8 cellular contexts compared by ENCODE assay signal in the genomic region with DNA sequence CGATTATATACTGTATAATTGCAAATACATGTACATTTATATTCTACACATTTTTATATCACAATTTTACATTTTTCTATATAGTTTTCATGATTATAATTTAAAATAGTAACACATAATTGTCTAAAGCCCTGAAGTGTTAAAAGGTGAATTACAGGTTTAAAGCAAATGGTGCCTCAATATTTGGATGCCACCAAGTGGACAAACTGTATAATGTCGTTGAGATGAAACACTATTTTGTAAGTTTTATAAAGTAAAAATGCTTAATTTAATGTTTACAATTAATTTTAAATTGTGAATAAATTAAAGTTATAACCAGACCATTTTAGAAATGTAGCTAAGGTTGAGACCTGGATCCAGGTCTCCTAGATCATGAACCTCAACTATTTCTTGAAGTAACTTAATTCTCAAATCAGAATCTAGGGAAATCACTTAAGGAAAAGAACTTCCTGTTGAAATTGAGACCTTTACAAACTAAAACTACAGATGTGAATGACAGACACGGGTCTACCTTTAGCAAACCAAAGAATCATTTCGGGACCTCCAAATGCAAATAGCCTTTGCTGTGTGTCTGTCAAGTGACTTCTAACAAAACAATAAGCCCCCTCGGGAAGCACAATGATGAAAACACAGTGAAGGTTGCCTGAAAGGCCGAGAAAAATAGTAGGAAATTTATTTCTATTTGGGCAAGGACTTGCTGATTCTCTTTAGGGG. TPM values are rescaled to one million over a fixed set of nuclear protein-coding genes. Genes with fewer than 3 reads are reported as not detected.
DNase-seq lines count a peak whose midpoint lies in the region; ATAC-seq, FAIRE-seq and TF ChIP-seq lines count a peak whose summit lies in the region.

No MANE protein-coding gene starts in this region.

- H3K4me3 ChIP-seq in SK-N-SH (ENCODE audit: low read depth in 2 of 2, low read length in 1 of 2) (no peak overlapping the region; a peak in 1 of 4 replicates), testis (no peak overlapping the region)

- H3K4me2 ChIP-seq in SK-N-SH, result peak overlapping the region; percentile 53

- peak; percentile 30 for TF ChIP-seq CTCF in GM13976 (IDR thresholded peaks at IDR 0.05; ENCODE audit: borderline replicate concordance, control extremely low read depth, extremely low read depth, insufficient read depth, missing control alignments)
- TF ChIP-seq CTCF in SK-N-SH (IDR thresholded peaks at IDR 0.05), result peak; percentile 64
- peak; percentile 74 for TF ChIP-seq CTCF in glutamatergic neuron (IDR thresholded peaks at IDR 0.05; ENCODE audit: partially characterized antibody, unreplicated experiment)
- peak; percentile 41 to 58 (median 47) for TF ChIP-seq CTCF in testis (IDR thresholded peaks at IDR 0.05)

- TF ChIP-seq POLR2A in testis (IDR thresholded peaks at IDR 0.05), result no peak

- POLR2A ChIA-PET in SK-N-SH (lab: Yijun Ruan, JAX), result interaction anchor here (0.6 kb wide), 1 partner anchor 13 kb away, joined by 3 read pairs; no protein-coding TSS in a partner anchor

- no peaks in the 10 kb centered on the region for H3K79me2 ChIP-seq in SK-N-SH (ENCODE audit: insufficient read depth)

- peaks cover under 1% of the 10 kb centered on the region for H3K9me3 Mint-ChIP-seq in glutamatergic neuron (ENCODE audit: unreplicated experiment)

- no peaks in the 10 kb centered on the region for H3K9me2 ChIP-seq in SK-N-SH

- ATAC-seq in GM21529 (IDR thresholded peaks at IDR 0.05; ENCODE audit: unreplicated experiment), result no peak

- peak overlapping the region; percentile 73 for H2AFZ ChIP-seq in SK-N-SH (ENCODE audit: low read depth)

- H3K4me1 Mint-ChIP-seq in glutamatergic neuron (ENCODE audit: low read depth, unreplicated experiment), result peaks cover 2% of the 10 kb centered on the region

- 32% methylated on average over 6 of the region's 6 CpGs for WGBS in SK-N-SH (ENCODE audit: low lambda C conversion rate)
- 10 to 20% methylated on average over 6 of the region's 6 CpGs for WGBS in testis, 2 donors

- DNase-seq in GM13976 (ENCODE audit: low spot score) (peak; percentile 28), SK-N-SH (peak; percentile 22), glutamatergic neuron (no peak), testis (no peak), C1 segment of cervical spinal cord (lab: John Stamatoyannopoulos, UW) (no peak)
- no peak for DNase-seq in stimulated activated CD4-positive, alpha-beta T cell treated with anti-CD3 and anti-CD28 coated beads, Interleukin-12 subunit alpha, Interleukin-12 subunit beta, amount 100 ng/mL, for 4 hours

- intact Hi-C loops in testis (cut with DNase I; ENCODE audit: low total_unique reads), result no loop called here

- peak; percentile 75 for TF ChIP-seq RAD21 in SK-N-SH (IDR thresholded peaks at IDR 0.05; ENCODE audit: low read length)

- no peak overlapping the region for H3K27ac Mint-ChIP-seq in glutamatergic neuron (ENCODE audit: unreplicated experiment)

- H3K27me3 ChIP-seq in SK-N-SH (ENCODE audit: insufficient read depth), result no peaks in the 10 kb centered on the region
- H3K27me3 ChIP-seq in testis, result no peaks in the 10 kb centered on the region

- H3K4me3 Mint-ChIP-seq in glutamatergic neuron (ENCODE audit: unreplicated experiment), result no peak overlapping the region

- H3K9me3 ChIP-seq in SK-N-SH, result no peaks in the 10 kb centered on the region
- H3K9me3 ChIP-seq in testis, result no peaks in the 10 kb centered on the region

- no peaks in the 10 kb centered on the region for H3K27me3 Mint-ChIP-seq in glutamatergic neuron (ENCODE audit: unreplicated experiment)

- H3K27ac ChIP-seq in SK-N-SH (ENCODE audit: low read depth in 2 of 2, low read length in 1 of 2), result peak overlapping the region in 1 of 2 experiments; percentile 25; a peak in 1 of 4 replicates
- peak overlapping the region; percentile 36 to 75 for H3K27ac ChIP-seq in testis

- in situ Hi-C loops in GM13976 (cut with MboI; ENCODE audit: low sequenced_read_pairs, unreplicated experiment), result no loop called here

- H3K36me3 ChIP-seq in SK-N-SH (replicated peaks in 1 of 2; ENCODE audit: control insufficient read depth in 1 of 2, insufficient read depth in 2 of 2, low read length in 1 of 2) (no peaks in the 10 kb centered on the region), testis (ENCODE audit: low read depth, missing control alignments) (no peaks in the 10 kb centered on the region)

- H3F3A ChIP-seq in SK-N-SH (replicated peaks; ENCODE audit: insufficient read depth), result no peaks in the 10 kb centered on the region

- TF ChIP-seq EP300 in SK-N-SH (IDR thresholded peaks at IDR 0.05; ENCODE audit: borderline replicate concordance in 1 of 2, low read depth in 1 of 2, low read length in 1 of 2), result no peak

- H3K4me1 ChIP-seq in SK-N-SH (ENCODE audit: control insufficient read depth in 1 of 2, insufficient read depth in 2 of 2, low read depth in 1 of 2, low read length in 1 of 2) (peaks cover 3 to 7% of the 10 kb centered on the region in 2 experiments; a peak in 3 of 4 replicates), testis (peaks cover 6% of the 10 kb centered on the region)

- CTCF ChIA-PET in SK-N-SH (lab: Yijun Ruan, JAX), result interaction anchor here (0.6 to 1.9 kb wide), 17 partner anchors 12 to 377 kb away, joined by 3 to 7 read pairs (median 3); no protein-coding TSS in a partner anchor

- H3K9ac ChIP-seq in SK-N-SH, result no peak overlapping the region

- no peaks in the 10 kb centered on the region for H4K20me1 ChIP-seq in SK-N-SH (ENCODE audit: insufficient read depth)

- peak; percentile 98 for FAIRE-seq in A204.1 (lab: Jason Lieb, UNC)

- H3K36me3 Mint-ChIP-seq in glutamatergic neuron (ENCODE audit: unreplicated experiment), result no peaks in the 10 kb centered on the region

TF ChIP-seq in SK-N-SH, 30 proteins besides CTCF, POLR2A, EP300 and RAD21:
- peak; percentile 35 for TF ChIP-seq SMC3 (IDR thresholded peaks at IDR 0.05; ENCODE audit: low read depth, low read length)
- TF ChIP-seq FOXM1 (IDR thresholded peaks at IDR 0.05; ENCODE audit: low read depth), result no peak
- TF ChIP-seq CHD2 (IDR thresholded peaks at IDR 0.05; ENCODE audit: low read length, partially characterized antibody), result no peak

RNA-seq across cellular contexts. Expression of a gene that starts 37.8 kb away (rescaled TPM):
- polyA plus RNA-seq in SK-N-SH (2012; rRNA removed) (2.5 and 4.2 TPM in 2 replicates), testis (ENCODE audit: insufficient read depth, low read depth, low replicate concordance) (6.1 TPM)
- polyA plus RNA-seq in SK-N-SH (2012; cell fraction: cytosol; rRNA removed), result 3.7 and 4.1 TPM in 2 replicates
- polyA plus RNA-seq in SK-N-SH (2012; cell fraction: nucleus; rRNA removed), result 2.0 and 3.0 TPM in 2 replicates
- total RNA-seq in glutamatergic neuron (ENCODE audit: unreplicated experiment) (4.9 TPM), testis (1 to 10 TPM; 5.2 to 7.5 TPM)

Comparison
In these comparisons a context has a peak if more than half of its experiments do, and no peak if none do; other contexts are left out.
1. DNase-seq: peak in GM13976 (single experiment) and SK-N-SH (single experiment); none in glutamatergic neuron (single experiment), testis (single experiment), C1 segment of cervical spinal cord (0 of 14) and stimulated activated CD4-positive, alpha-beta T cell treated with anti-CD3 and anti-CD28 coated beads, Interleukin-12 subunit alpha, Interleukin-12 subunit beta, amount 100 ng/mL, for 4 hours (single experiment).
2. Peak in every context shown above with its lines, with median percentiles within 50 percentile points of each other: CTCF ChIP-seq.